Comparison of ENCODE assay signal across 39 cellular contexts in genomic region chr7:88801046-88801445, GRCh38. TPM values are rescaled to one million over a fixed set of nuclear protein-coding genes. Genes with fewer than 3 reads are reported as not detected.
"Had no signal": no experiment of that assay in that cellular context is flagged by ENCODE, and none has a peak within 500 bp of the region (broad histone marks: within the 10 kb centered on the region; RNA-seq: fewer than 3 reads in every experiment).

No MANE protein-coding gene starts in this region.

- H3K4me1 ChIP-seq: ascending aorta had no signal

- H3K4me1 Mint-ChIP-seq: activated CD4-positive, alpha-beta memory T cell treated with anti-CD3 and anti-CD28 coated beads, Interleukin-2, amount 10 ng/mL, durations not matched to agents 7 days and 5 days; activated CD4-positive, alpha-beta T cell treated with anti-CD3 and anti-CD28 coated beads for 36 hours; activated CD4-positive, alpha-beta T cell treated with anti-CD3 and anti-CD28 coated beads, Interleukin-2, amount 10 ng/mL, durations not matched to agents 7 days and 5 days; activated CD8-positive, alpha-beta memory T cell treated with anti-CD3 and anti-CD28 coated beads, Interleukin-2, amount 10 ng/mL, durations not matched to agents 7 days and 5 days; activated naive CD4-positive, alpha-beta T cell treated with anti-CD3 and anti-CD28 coated beads, Interleukin-2, amount 10 ng/mL, durations not matched to agents 7 days and 5 days; activated naive CD4-positive, alpha-beta T cell treated with anti-CD3 and anti-CD28 coated beads, Interleukin-2, amount 50 U/mL, for 24 hours; activated naive CD8-positive, alpha-beta T cell treated with anti-CD3 and anti-CD28 coated beads, Interleukin-2, amount 10 ng/mL, durations not matched to agents 7 days and 5 days; activated naive CD8-positive, alpha-beta T cell treated with anti-CD3 and anti-CD28 coated beads, Interleukin-2, amount 50 U/mL, for 24 hours; brain; central memory CD8-positive, alpha-beta T cell had no signal

- H3K27ac Mint-ChIP-seq: activated CD4-positive, alpha-beta memory T cell treated with anti-CD3 and anti-CD28 coated beads, Interleukin-2, amount 10 ng/mL, durations not matched to agents 7 days and 5 days; activated CD4-positive, alpha-beta T cell treated with anti-CD3 and anti-CD28 coated beads for 36 hours; activated CD4-positive, alpha-beta T cell treated with anti-CD3 and anti-CD28 coated beads, Interleukin-2, amount 10 ng/mL, durations not matched to agents 7 days and 5 days; activated CD8-positive, alpha-beta memory T cell treated with anti-CD3 and anti-CD28 coated beads, Interleukin-2, amount 10 ng/mL, durations not matched to agents 7 days and 5 days; activated CD8-positive, alpha-beta T cell treated with anti-CD3 and anti-CD28 coated beads, Interleukin-2, amount 10 ng/mL, durations not matched to agents 7 days and 5 days; activated naive CD4-positive, alpha-beta T cell treated with anti-CD3 and anti-CD28 coated beads, Interleukin-2, amount 10 ng/mL, durations not matched to agents 7 days and 5 days; activated naive CD4-positive, alpha-beta T cell treated with anti-CD3 and anti-CD28 coated beads, Interleukin-2, amount 50 U/mL, for 24 hours; activated naive CD8-positive, alpha-beta T cell; activated naive CD8-positive, alpha-beta T cell treated with anti-CD3 and anti-CD28 coated beads, Interleukin-2, amount 10 ng/mL, durations not matched to agents 7 days and 5 days; activated naive CD8-positive, alpha-beta T cell treated with anti-CD3 and anti-CD28 coated beads, Interleukin-2, amount 50 U/mL, for 24 hours; activated T-cell treated with anti-CD3 and anti-CD28 coated beads, Interleukin-2, amount 50 U/mL, for 24 hours; activated T-helper 2 cell treated with anti-CD3 and anti-CD28 coated beads, Interferon-gamma antibody, Interleukin-2, Interleukin-4, amounts not matched to agents 10 μg/mL and 5 μg/mL and 100 μg/mL, durations not matched to agents 14 hours and 24 hours and 36 hours; brain; T-helper 1 cell treated with Interleukin-12 subunit alpha and Interleukin-12 subunit beta and Interleukin-4 antibody, amounts not matched to agents 30 μg/mL and 1 μg/mL, for 36 hours; T-helper 2 cell treated with Interferon-gamma antibody and Interleukin-4, amounts not matched to agents 5 μg/mL and 100 μg/mL, for 36 hours had no signal

- H3K9me3 ChIP-seq: ascending aorta had no signal

- H3K27me3 Mint-ChIP-seq: activated CD4-positive, alpha-beta memory T cell treated with anti-CD3 and anti-CD28 coated beads, Interleukin-2, amount 10 ng/mL, durations not matched to agents 7 days and 5 days; activated CD4-positive, alpha-beta T cell treated with anti-CD3 and anti-CD28 coated beads, Interleukin-2, amount 10 ng/mL, durations not matched to agents 7 days and 5 days; activated CD8-positive, alpha-beta memory T cell treated with anti-CD3 and anti-CD28 coated beads, Interleukin-2, amount 10 ng/mL, durations not matched to agents 7 days and 5 days; activated naive CD4-positive, alpha-beta T cell treated with anti-CD3 and anti-CD28 coated beads, Interleukin-2, amount 10 ng/mL, durations not matched to agents 7 days and 5 days; activated T-cell treated with anti-CD3 and anti-CD28 coated beads, Interleukin-2, amount 50 U/mL, for 24 hours; central memory CD8-positive, alpha-beta T cell had no signal

- ATAC-seq: activated CD4-positive, alpha-beta T cell treated with anti-CD3 and anti-CD28 coated beads for 36 hours; activated CD4-positive, CD25-positive, alpha-beta regulatory T cell treated with anti-CD3 and anti-CD28 coated beads, Interleukin-2, amount 50 U/mL, for 24 hours; activated CD8-positive, alpha-beta memory T cell treated with anti-CD3 and anti-CD28 coated beads, Interleukin-2, amount 10 ng/mL, durations not matched to agents 7 days and 5 days; activated CD8-positive, alpha-beta T cell treated with anti-CD3 and anti-CD28 coated beads, Interleukin-2, amount 10 ng/mL, durations not matched to agents 7 days and 5 days; activated naive CD8-positive, alpha-beta T cell treated with anti-CD3 and anti-CD28 coated beads, Interleukin-2, amount 50 U/mL, for 24 hours had no signal

- DNase-seq: activated CD4-positive, alpha-beta memory T cell treated with anti-CD3 and anti-CD28 coated beads, Interleukin-2, amount 10 ng/mL, durations not matched to agents 7 days and 5 days; activated CD4-positive, alpha-beta T cell treated with anti-CD3 and anti-CD28 coated beads for 1 hour; activated CD4-positive, alpha-beta T cell treated with anti-CD3 and anti-CD28 coated beads for 36 hours; activated CD4-positive, alpha-beta T cell treated with anti-CD3 and anti-CD28 coated beads for 48 hours; activated CD4-positive, alpha-beta T cell treated with anti-CD3 and anti-CD28 coated beads, Interleukin-2, amount 10 ng/mL, durations not matched to agents 7 days and 5 days; activated CD4-positive, alpha-beta T cell treated with anti-CD3 and anti-CD28 coated beads, Interleukin-2, amount 50 U/mL, for 48 hours; activated CD4-positive, CD25-positive, alpha-beta regulatory T cell; activated CD8-positive, alpha-beta memory T cell treated with anti-CD3 and anti-CD28 coated beads for 24 hours; activated CD8-positive, alpha-beta memory T cell treated with anti-CD3 and anti-CD28 coated beads, Interleukin-2, amount 10 ng/mL, durations not matched to agents 7 days and 5 days; activated CD8-positive, alpha-beta memory T cell treated with anti-CD3 and anti-CD28 coated beads, Interleukin-2, amount 50 U/mL, for 48 hours; activated CD8-positive, alpha-beta T cell treated with anti-CD3 and anti-CD28 coated beads, Interleukin-2, amount 10 ng/mL, durations not matched to agents 7 days and 5 days; activated effector memory CD4-positive, alpha-beta T cell treated with Interleukin-2 at 50 U/mL for 16 hours; activated gamma-delta T cell; activated naive CD4-positive, alpha-beta T cell treated with anti-CD3 and anti-CD28 coated beads, Interleukin-2, amount 10 ng/mL, durations not matched to agents 7 days and 5 days; activated naive CD4-positive, alpha-beta T cell treated with Interleukin-2 at 50 U/mL for 16 hours; activated naive CD8-positive, alpha-beta T cell treated with anti-CD3 and anti-CD28 coated beads, Interleukin-2, amount 10 ng/mL, durations not matched to agents 7 days and 5 days; activated naive CD8-positive, alpha-beta T cell treated with anti-CD3 and anti-CD28 coated beads, Interleukin-2, amount 50 U/mL, for 24 hours; activated T-cell treated with anti-CD3 and anti-CD28 coated beads, Interleukin-2, amount 50 U/mL, for 24 hours; activated T-cell treated with anti-CD3 and anti-CD28 coated beads, Interleukin-2, amount 50 U/mL, for 48 hours; amygdala; anterior cingulate cortex; caudate nucleus; cerebellar nuclear complex; T-helper 1 cell; T-helper 2 cell; T-helper 9 cell had no signal

- H3K27ac ChIP-seq: ascending aorta, cardiac muscle cell, VCaP had no signal

- H3K27me3 ChIP-seq: ascending aorta, cardiac muscle cell had no signal

- H3K4me3 ChIP-seq: ascending aorta, cardiac muscle cell had no signal

- H3K9me3 Mint-ChIP-seq: activated CD4-positive, alpha-beta memory T cell treated with anti-CD3 and anti-CD28 coated beads, Interleukin-2, amount 10 ng/mL, durations not matched to agents 7 days and 5 days; activated CD4-positive, alpha-beta T cell treated with anti-CD3 and anti-CD28 coated beads, Interleukin-2, amount 10 ng/mL, durations not matched to agents 7 days and 5 days; activated naive CD4-positive, alpha-beta T cell treated with anti-CD3 and anti-CD28 coated beads, Interleukin-2, amount 10 ng/mL, durations not matched to agents 7 days and 5 days; activated naive CD4-positive, alpha-beta T cell treated with anti-CD3 and anti-CD28 coated beads, Interleukin-2, amount 50 U/mL, for 24 hours; activated naive CD8-positive, alpha-beta T cell treated with anti-CD3 and anti-CD28 coated beads, Interleukin-2, amount 10 ng/mL, durations not matched to agents 7 days and 5 days; activated naive CD8-positive, alpha-beta T cell treated with anti-CD3 and anti-CD28 coated beads, Interleukin-2, amount 50 U/mL, for 24 hours; activated T-cell treated with anti-CD3 and anti-CD28 coated beads, Interleukin-2, amount 50 U/mL, for 24 hours; activated T-helper 2 cell treated with anti-CD3 and anti-CD28 coated beads, Interferon-gamma antibody, Interleukin-2, Interleukin-4, amounts not matched to agents 10 μg/mL and 5 μg/mL and 100 μg/mL, durations not matched to agents 14 hours and 24 hours and 36 hours; brain; T-helper 1 cell treated with Interleukin-12 subunit alpha and Interleukin-12 subunit beta and Interleukin-4 antibody, amounts not matched to agents 30 μg/mL and 1 μg/mL, for 36 hours; T-helper 2 cell treated with Interferon-gamma antibody and Interleukin-4, amounts not matched to agents 5 μg/mL and 100 μg/mL, for 36 hours had no signal

- H3K36me3 Mint-ChIP-seq: activated CD8-positive, alpha-beta memory T cell treated with anti-CD3 and anti-CD28 coated beads, Interleukin-2, amount 10 ng/mL, durations not matched to agents 7 days and 5 days; activated naive CD4-positive, alpha-beta T cell treated with anti-CD3 and anti-CD28 coated beads, Interleukin-2, amount 10 ng/mL, durations not matched to agents 7 days and 5 days; activated naive CD4-positive, alpha-beta T cell treated with anti-CD3 and anti-CD28 coated beads, Interleukin-2, amount 50 U/mL, for 24 hours; activated naive CD8-positive, alpha-beta T cell; activated naive CD8-positive, alpha-beta T cell treated with anti-CD3 and anti-CD28 coated beads, Interleukin-2, amount 10 ng/mL, durations not matched to agents 7 days and 5 days; brain had no signal

- H3K36me3 ChIP-seq: ascending aorta, cardiac muscle cell had no signal

- H3K4me3 Mint-ChIP-seq: activated CD4-positive, alpha-beta memory T cell treated with anti-CD3 and anti-CD28 coated beads, Interleukin-2, amount 10 ng/mL, durations not matched to agents 7 days and 5 days; activated CD4-positive, alpha-beta T cell treated with anti-CD3 and anti-CD28 coated beads for 36 hours; activated CD4-positive, alpha-beta T cell treated with anti-CD3 and anti-CD28 coated beads, Interleukin-2, amount 10 ng/mL, durations not matched to agents 7 days and 5 days; activated CD8-positive, alpha-beta memory T cell treated with anti-CD3 and anti-CD28 coated beads, Interleukin-2, amount 10 ng/mL, durations not matched to agents 7 days and 5 days; activated CD8-positive, alpha-beta T cell treated with anti-CD3 and anti-CD28 coated beads, Interleukin-2, amount 10 ng/mL, durations not matched to agents 7 days and 5 days; activated naive CD4-positive, alpha-beta T cell treated with anti-CD3 and anti-CD28 coated beads, Interleukin-2, amount 10 ng/mL, durations not matched to agents 7 days and 5 days; activated naive CD4-positive, alpha-beta T cell treated with anti-CD3 and anti-CD28 coated beads, Interleukin-2, amount 50 U/mL, for 24 hours; activated naive CD8-positive, alpha-beta T cell; activated naive CD8-positive, alpha-beta T cell treated with anti-CD3 and anti-CD28 coated beads, Interleukin-2, amount 10 ng/mL, durations not matched to agents 7 days and 5 days; activated naive CD8-positive, alpha-beta T cell treated with anti-CD3 and anti-CD28 coated beads, Interleukin-2, amount 50 U/mL, for 24 hours; activated T-cell treated with anti-CD3 and anti-CD28 coated beads, Interleukin-2, amount 50 U/mL, for 24 hours; brain; central memory CD8-positive, alpha-beta T cell; T-helper 1 cell treated with Interleukin-12 subunit alpha and Interleukin-12 subunit beta and Interleukin-4 antibody, amounts not matched to agents 30 μg/mL and 1 μg/mL, for 36 hours; T-helper 2 cell treated with Interferon-gamma antibody and Interleukin-4, amounts not matched to agents 5 μg/mL and 100 μg/mL, for 36 hours had no signal

RNA-seq across cellular contexts. Expression of gene TEX47, which starts 5.5 kb away (rescaled TPM):
- total RNA-seq: activated CD4-positive, alpha-beta memory T cell treated with anti-CD3 and anti-CD28 coated beads, Interleukin-2, amount 10 ng/mL, durations not matched to agents 7 days and 5 days; activated CD4-positive, alpha-beta T cell treated with anti-CD3 and anti-CD28 coated beads for 36 hours; activated CD4-positive, alpha-beta T cell treated with anti-CD3 and anti-CD28 coated beads, Interleukin-2, amount 10 ng/mL, durations not matched to agents 7 days and 5 days; activated CD8-positive, alpha-beta memory T cell treated with anti-CD3 and anti-CD28 coated beads, Interleukin-2, amount 10 ng/mL, durations not matched to agents 7 days and 5 days; activated CD8-positive, alpha-beta T cell treated with anti-CD3 and anti-CD28 coated beads, Interleukin-2, amount 10 ng/mL, durations not matched to agents 7 days and 5 days; activated naive CD8-positive, alpha-beta T cell treated with anti-CD3 and anti-CD28 coated beads, Interleukin-2, amount 10 ng/mL, durations not matched to agents 7 days and 5 days; activated T-helper 2 cell treated with anti-CD3 and anti-CD28 coated beads, Interferon-gamma antibody, Interleukin-2, Interleukin-4, amounts not matched to agents 10 μg/mL and 5 μg/mL and 100 μg/mL, durations not matched to agents 14 hours and 24 hours and 36 hours; ascending aorta; bronchial epithelial cell; cardiac muscle cell; chondrocyte had no signal

RNA-seq across cellular contexts. Expression of gene ZNF804B, which starts 41.5 kb away (rescaled TPM):
- total RNA-seq: activated CD4-positive, alpha-beta memory T cell treated with anti-CD3 and anti-CD28 coated beads, Interleukin-2, amount 10 ng/mL, durations not matched to agents 7 days and 5 days; activated CD4-positive, alpha-beta T cell treated with anti-CD3 and anti-CD28 coated beads for 36 hours; activated CD4-positive, alpha-beta T cell treated with anti-CD3 and anti-CD28 coated beads, Interleukin-2, amount 10 ng/mL, durations not matched to agents 7 days and 5 days; activated CD8-positive, alpha-beta memory T cell treated with anti-CD3 and anti-CD28 coated beads, Interleukin-2, amount 10 ng/mL, durations not matched to agents 7 days and 5 days; activated CD8-positive, alpha-beta T cell treated with anti-CD3 and anti-CD28 coated beads, Interleukin-2, amount 10 ng/mL, durations not matched to agents 7 days and 5 days; activated naive CD8-positive, alpha-beta T cell treated with anti-CD3 and anti-CD28 coated beads, Interleukin-2, amount 10 ng/mL, durations not matched to agents 7 days and 5 days; activated T-helper 2 cell treated with anti-CD3 and anti-CD28 coated beads, Interferon-gamma antibody, Interleukin-2, Interleukin-4, amounts not matched to agents 10 μg/mL and 5 μg/mL and 100 μg/mL, durations not matched to agents 14 hours and 24 hours and 36 hours; ascending aorta; bronchial epithelial cell; chondrocyte had no signal
